Comparison of ENCODE assay signal across 15 cellular contexts in the genomic region with DNA sequence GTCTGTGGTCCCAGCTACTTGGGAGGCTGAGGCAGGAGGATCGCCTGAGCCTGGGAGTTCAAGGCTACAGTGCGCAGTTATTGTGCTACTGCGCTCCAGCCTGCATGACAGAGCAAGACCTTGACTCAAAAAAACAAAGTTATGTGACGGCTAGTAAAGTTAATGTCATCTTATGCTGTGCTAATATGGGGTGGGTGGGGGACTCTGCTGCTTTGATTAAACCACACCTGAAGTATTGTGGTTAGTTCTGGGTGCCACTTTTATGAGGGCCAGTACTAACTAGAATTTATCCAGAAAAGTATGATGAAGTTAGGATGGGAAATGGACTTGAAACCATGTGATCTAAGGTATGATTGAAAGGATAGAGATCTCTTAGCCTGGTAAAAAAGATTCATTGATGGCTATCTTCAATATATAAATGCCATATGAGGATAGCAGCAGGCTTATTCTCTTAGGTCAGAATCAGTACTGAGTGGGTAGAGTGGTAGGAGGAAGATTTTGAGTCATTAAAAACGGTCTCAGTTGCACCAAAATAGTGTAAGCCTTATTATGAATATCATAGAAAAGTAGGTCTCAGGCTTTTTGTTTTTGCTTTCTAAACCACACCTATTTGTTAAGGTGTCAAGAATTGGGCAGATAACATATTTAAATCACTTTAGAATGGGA. TPM values are rescaled to one million over a fixed set of nuclear protein-coding genes. Genes with fewer than 3 reads are reported as not detected.
DNase-seq lines count a peak whose midpoint lies in the region; ATAC-seq and TF ChIP-seq lines count a peak whose summit lies in the region.
"Had no signal": no experiment of that assay in that cellular context is flagged by ENCODE, and none has a peak within 500 bp of the region (broad histone marks: within the 10 kb centered on the region; RNA-seq: fewer than 3 reads in every experiment).

No MANE protein-coding gene starts in this region.

- peaks cover 3% of the 10 kb centered on the region for H3K36me3 ChIP-seq in CD4-positive, CD25-positive, alpha-beta regulatory T cell (ENCODE audit: control insufficient read depth, insufficient read depth, low read length)

- H3K27me3 Mint-ChIP-seq in CD4-positive, CD25-positive, alpha-beta regulatory T cell: peaks cover 6% of the 10 kb centered on the region
- no peaks in the 10 kb centered on the region for H3K27me3 Mint-ChIP-seq in activated naive CD8-positive, alpha-beta T cell treated with anti-CD3 and anti-CD28 coated beads for 36 hours
- H3K27me3 Mint-ChIP-seq in neural crest cell (ENCODE audit: low read depth): no peaks in the 10 kb centered on the region
- H3K27me3 Mint-ChIP-seq: stimulated activated naive B cell treated with anti-CD40 and anti-IgM and Interleukin-4, amounts not matched to agents 10 μg/mL and 1 μg/mL and 100 μg/mL, for 72 hours had no signal

- peak overlapping the region; percentile 71 for H3K4me3 ChIP-seq in CD4-positive, CD25-positive, alpha-beta regulatory T cell (ENCODE audit: low read depth, low read length)
- H3K4me3 ChIP-seq: cardiac muscle cell had no signal

- peaks cover 65% of the 10 kb centered on the region for H3K4me1 ChIP-seq in CD4-positive, CD25-positive, alpha-beta regulatory T cell (ENCODE audit: control insufficient read depth, insufficient read depth, low read length, poor library complexity, severe bottlenecking)

- peak overlapping the region; percentile 38 to 75 (median 59) for H3K27ac Mint-ChIP-seq in CD4-positive, CD25-positive, alpha-beta regulatory T cell
- H3K27ac Mint-ChIP-seq in activated naive CD8-positive, alpha-beta T cell treated with anti-CD3 and anti-CD28 coated beads for 36 hours: peak overlapping the region; percentile 52
- no peak overlapping the region for H3K27ac Mint-ChIP-seq in neural crest cell (ENCODE audit: unreplicated experiment)
- H3K27ac Mint-ChIP-seq: stimulated activated naive B cell treated with anti-CD40 and anti-IgM and Interleukin-4, amounts not matched to agents 10 μg/mL and 1 μg/mL and 100 μg/mL, for 72 hours had no signal

- H3K4me3 Mint-ChIP-seq in CD4-positive, CD25-positive, alpha-beta regulatory T cell: peak overlapping the region; percentile 71 to 78 (median 74)
- H3K4me3 Mint-ChIP-seq in activated naive CD8-positive, alpha-beta T cell treated with anti-CD3 and anti-CD28 coated beads for 36 hours: peak overlapping the region; percentile 26
- peak overlapping the region; percentile 4 for H3K4me3 Mint-ChIP-seq in neural crest cell

- H3K4me1 Mint-ChIP-seq in CD4-positive, CD25-positive, alpha-beta regulatory T cell: peaks cover 45 to 83% (median 62%) of the 10 kb centered on the region in 4 donors
- H3K4me1 Mint-ChIP-seq in activated naive CD8-positive, alpha-beta T cell treated with anti-CD3 and anti-CD28 coated beads for 36 hours: peaks cover 50% of the 10 kb centered on the region
- H3K4me1 Mint-ChIP-seq in neural crest cell: peaks cover 30% of the 10 kb centered on the region

- no peaks in the 10 kb centered on the region for H3K9me3 ChIP-seq in CD4-positive, CD25-positive, alpha-beta regulatory T cell (ENCODE audit: control insufficient read depth in 2 of 2, low read length in 2 of 2)

- H3K36me3 Mint-ChIP-seq in CD4-positive, CD25-positive, alpha-beta regulatory T cell: peaks cover 18% of the 10 kb centered on the region
- peaks cover 14% of the 10 kb centered on the region for H3K36me3 Mint-ChIP-seq in activated naive CD8-positive, alpha-beta T cell treated with anti-CD3 and anti-CD28 coated beads for 36 hours
- H3K36me3 Mint-ChIP-seq in neural crest cell (ENCODE audit: low read depth): peaks cover 7% of the 10 kb centered on the region

- no peaks in the 10 kb centered on the region for H3K9me3 Mint-ChIP-seq in CD4-positive, CD25-positive, alpha-beta regulatory T cell
- H3K9me3 Mint-ChIP-seq in activated naive CD8-positive, alpha-beta T cell treated with anti-CD3 and anti-CD28 coated beads for 36 hours: no peaks in the 10 kb centered on the region
- no peaks in the 10 kb centered on the region for H3K9me3 Mint-ChIP-seq in neural crest cell
- H3K9me3 Mint-ChIP-seq: stimulated activated naive B cell treated with anti-CD40 and anti-IgM and Interleukin-4, amounts not matched to agents 10 μg/mL and 1 μg/mL and 100 μg/mL, for 72 hours had no signal

- no peak for ATAC-seq in CD4-positive, CD25-positive, alpha-beta regulatory T cell (ENCODE audit: low read depth in 2 of 2)
- ATAC-seq in GM18868 (IDR thresholded peaks at IDR 0.05; ENCODE audit: unreplicated experiment): peak; percentile 36
- no peak for ATAC-seq in HG03521 (IDR thresholded peaks at IDR 0.05; ENCODE audit: unreplicated experiment)
- no peak for ATAC-seq in GM18907 (IDR thresholded peaks at IDR 0.05; ENCODE audit: unreplicated experiment)
- ATAC-seq in GM21825 (IDR thresholded peaks at IDR 0.05; ENCODE audit: unreplicated experiment): no peak
- ATAC-seq: right cardiac atrium; stimulated activated naive B cell treated with anti-CD40 and anti-IgM and Interleukin-4, amounts not matched to agents 10 μg/mL and 1 μg/mL and 100 μg/mL, for 72 hours had no signal

- peak overlapping the region; percentile 53 for H3K27ac ChIP-seq in CD4-positive, CD25-positive, alpha-beta regulatory T cell (ENCODE audit: insufficient read depth, low read length, poor library complexity, severe bottlenecking)
- H3K27ac ChIP-seq: cardiac muscle cell had no signal

- no peak for TF ChIP-seq CTCF in neural crest cell (conservative IDR thresholded peaks at IDR 0.05)

- DNase-seq in CD4-positive, CD25-positive, alpha-beta regulatory T cell: peak in 1 of 3 donors; percentile 23
- no peak for DNase-seq in activated naive CD8-positive, alpha-beta T cell treated with anti-CD3 and anti-CD28 coated beads for 36 hours
- no peak for DNase-seq in neural crest cell (ENCODE audit: low read depth, low spot score)
- DNase-seq: activated CD4-positive, alpha-beta T cell treated with anti-CD3 and anti-CD28 coated beads for 1 hour; COR-L47; head of caudate nucleus; left colon; right cardiac atrium; stimulated activated CD4-positive, alpha-beta T cell treated with anti-CD3 and anti-CD28 coated beads, Interleukin-4, amount 100 ng/mL, for 24 hours; stimulated activated naive B cell treated with anti-CD40 and anti-IgM and Interleukin-4, amounts not matched to agents 10 μg/mL and 1 μg/mL and 100 μg/mL, for 72 hours had no signal

- H3K27me3 ChIP-seq in CD4-positive, CD25-positive, alpha-beta regulatory T cell (ENCODE audit: control insufficient read depth, insufficient read depth, low read length): no peaks in the 10 kb centered on the region
- H3K27me3 ChIP-seq: cardiac muscle cell had no signal

RNA-seq across cellular contexts. Expression of a gene that starts 5.6 kb away (rescaled TPM):
- total RNA-seq in CD4-positive, CD25-positive, alpha-beta regulatory T cell: 181 TPM
- 100 to 1,000 TPM; 176 to 280 (median 191) TPM for polyA plus RNA-seq in CD4-positive, CD25-positive, alpha-beta regulatory T cell
- total RNA-seq in activated naive CD8-positive, alpha-beta T cell treated with anti-CD3 and anti-CD28 coated beads for 36 hours: 100 to 1,000 TPM; 113 to 126 TPM
- total RNA-seq in neural crest cell: 231 and 237 TPM in 2 replicates

Comparison
In these comparisons a context has a peak if more than half of its experiments do, and no peak if none do; other contexts are left out.
1. H3K4me3 Mint-ChIP-seq: peak in every context shown above with its lines; median percentile 74 in CD4-positive, CD25-positive, alpha-beta regulatory T cell; 26 in activated naive CD8-positive, alpha-beta T cell treated with anti-CD3 and anti-CD28 coated beads for 36 hours; 4 in neural crest cell.